In the genomic region with DNA sequence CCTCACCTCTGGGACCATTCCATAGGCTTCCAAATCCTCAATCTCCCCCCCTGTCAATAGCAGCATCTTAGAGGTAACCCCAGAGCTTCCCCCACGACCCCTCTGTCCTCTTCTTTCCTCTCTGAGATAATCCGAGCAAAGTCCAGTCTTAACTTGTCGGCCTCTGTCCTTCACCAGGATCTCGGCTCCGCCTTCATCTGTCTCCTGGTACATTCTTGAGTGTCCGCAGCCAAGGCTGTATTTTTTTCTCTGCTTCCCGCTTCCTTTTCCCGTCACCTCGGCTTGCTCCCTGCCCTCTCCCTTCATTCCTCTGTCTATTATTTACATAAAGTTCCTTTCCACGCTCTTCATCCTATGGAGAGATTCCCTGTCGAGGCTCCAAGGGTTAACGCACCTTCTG, we compare ENCODE assay signal across 23 cellular contexts.
DNase-seq lines count a peak whose midpoint lies in the region; ATAC-seq, FAIRE-seq and TF ChIP-seq lines count a peak whose summit lies in the region.
"Had no signal": no experiment of that assay in that cellular context is flagged by ENCODE, and none has a peak within 500 bp of the region (broad histone marks: within the 10 kb centered on the region; RNA-seq: fewer than 3 reads in every experiment).

No MANE protein-coding gene starts in this region.

- no peak overlapping the region for H3K4me2 ChIP-seq in PC-3 (ENCODE audit: low read length)
- H3K4me2 ChIP-seq: A549, GM23338 had no signal

- H3K9me3 Mint-ChIP-seq in endodermal cell = peaks cover 6% of the 10 kb centered on the region
- H3K9me3 Mint-ChIP-seq: GM23338 had no signal

- no peak overlapping the region for H2AFZ ChIP-seq in PC-3 (ENCODE audit: low read length)
- H2AFZ ChIP-seq: GM23338 had no signal

- BruUV-seq in PC-3 (replicated peaks; lab: Mats Ljungman, UMichigan) = no TSS peak

- peak overlapping the region; percentile 15 for H3K4me3 Mint-ChIP-seq in endodermal cell
- H3K4me3 Mint-ChIP-seq: CD4-positive, alpha-beta T cell; GM23338; HFFc6; IgD-negative memory B cell had no signal

- H3K9me2 ChIP-seq in PC-3 (replicated peaks; ENCODE audit: low read length) = no peaks in the 10 kb centered on the region

- no peak for TF ChIP-seq CTCF in endodermal cell (conservative IDR thresholded peaks at IDR 0.05)
- no peak for TF ChIP-seq CTCF in PC-3 (conservative IDR thresholded peaks at IDR 0.05; ENCODE audit: low read depth, low read length)

- no peaks in the 10 kb centered on the region for H3F3A ChIP-seq in PC-3 (ENCODE audit: low read length, unreplicated experiment)

- no peak for DNase-seq in right cardiac atrium
- DNase-seq in left ventricle myocardium superior = no peak
- DNase-seq in endodermal cell = peak; percentile 43
- DNase-seq in mucosa of gallbladder (ENCODE audit: low spot score) = peak; percentile 53
- no peak for DNase-seq in PC-3
- DNase-seq in urothelium cell line (ENCODE audit: low spot score) = no peak
- DNase-seq: AML-193; Calu3; CD4-positive, alpha-beta T cell; DMS79 treated with DMSO at 0.1 percent for 48 hours; GF-D8; H7; HFFc6; KBM-7 had no signal

- H3K4me3 ChIP-seq in right cardiac atrium (ENCODE audit: low read length) = no peak overlapping the region
- no peak overlapping the region for H3K4me3 ChIP-seq in endodermal cell (ENCODE audit: low read length)
- no peak overlapping the region for H3K4me3 ChIP-seq in PC-3 (ENCODE audit: low read length)
- H3K4me3 ChIP-seq: A549, GM23338 had no signal

- H3K4me1 ChIP-seq in right cardiac atrium (ENCODE audit: control insufficient read depth, insufficient read depth, low read length) (no peaks in the 10 kb centered on the region), endodermal cell (ENCODE audit: control insufficient read depth, insufficient read depth, low read length) (no peaks in the 10 kb centered on the region), PC-3 (ENCODE audit: insufficient read depth, low read length) (no peaks in the 10 kb centered on the region)
- H3K4me1 ChIP-seq: A549 had no signal

- H3K4me1 Mint-ChIP-seq in endodermal cell = peaks cover 9% of the 10 kb centered on the region
- H3K4me1 Mint-ChIP-seq: GM23338, IgD-negative memory B cell had no signal

- H3K9me3 ChIP-seq in right cardiac atrium (ENCODE audit: control insufficient read depth, low read length) (no peaks in the 10 kb centered on the region), endodermal cell (ENCODE audit: control insufficient read depth, low read length) (peaks cover 6% of the 10 kb centered on the region), PC-3 (ENCODE audit: low read length) (no peaks in the 10 kb centered on the region)
- H3K9me3 ChIP-seq: A549 had no signal

- H3K27ac ChIP-seq in right cardiac atrium (ENCODE audit: low read length) (no peak overlapping the region), endodermal cell (ENCODE audit: low read depth, low read length) (no peak overlapping the region), PC-3 (ENCODE audit: low read length) (no peak overlapping the region)
- H3K27ac ChIP-seq: 22Rv1, A549, C4-2B had no signal

- POLR2A ChIA-PET in PC-3 (lab: Charles Lee; ENCODE audit: unreplicated experiment) = no interaction called here

- peaks cover 3% of the 10 kb centered on the region for H3K27me3 Mint-ChIP-seq in endodermal cell (ENCODE audit: insufficient read depth)

- H3K36me3 Mint-ChIP-seq in endodermal cell (ENCODE audit: low read depth) = no peaks in the 10 kb centered on the region
- H3K36me3 Mint-ChIP-seq: IgD-negative memory B cell had no signal

- peak; percentile 36 to 54 for ATAC-seq in right cardiac atrium
- ATAC-seq in left ventricle myocardium superior = no peak
- no peak for ATAC-seq in PC-3
- no peak for ATAC-seq in HG03439 (IDR thresholded peaks at IDR 0.05; ENCODE audit: unreplicated experiment)
- ATAC-seq: A549, GM23338, HCT116, HepG2 had no signal

- no peak overlapping the region for H3K9ac ChIP-seq in endodermal cell (ENCODE audit: extremely low read depth, low read length, poor library complexity, severe bottlenecking)
- H3K9ac ChIP-seq in PC-3 (ENCODE audit: low read length) = no peak overlapping the region

- no peaks in the 10 kb centered on the region for H4K20me1 ChIP-seq in PC-3 (ENCODE audit: low read length)

- no peaks in the 10 kb centered on the region for H3K79me2 ChIP-seq in PC-3 (ENCODE audit: low read length)

- H3K36me3 ChIP-seq in endodermal cell (ENCODE audit: control insufficient read depth, insufficient read depth, low read length) (no peaks in the 10 kb centered on the region), PC-3 (ENCODE audit: low read depth, low read length) (no peaks in the 10 kb centered on the region)

- H3K27ac Mint-ChIP-seq in endodermal cell = peak overlapping the region; percentile 95
- H3K27ac Mint-ChIP-seq: CD4-positive, alpha-beta T cell; GM23338; HFFc6; IgD-negative memory B cell had no signal

- FAIRE-seq in urothelium cell line (lab: Jason Lieb, UNC) = no peak
- FAIRE-seq: A549, GM19239, HepG2 had no signal

- CTCF ChIA-PET in PC-3 (lab: Charles Lee) = no interaction called here

- no peaks in the 10 kb centered on the region for H3K27me3 ChIP-seq in right cardiac atrium (ENCODE audit: control insufficient read depth, insufficient read depth)
- H3K27me3 ChIP-seq in endodermal cell (ENCODE audit: control insufficient read depth, insufficient read depth, low read length, poor library complexity, severe bottlenecking) = no peaks in the 10 kb centered on the region
- no peaks in the 10 kb centered on the region; the same call in 1 of the 2 replicates for H3K27me3 ChIP-seq in PC-3 (ENCODE audit: low read length)

- intact Hi-C loops in right cardiac atrium (cut with DNase I) (no loop called here), left ventricle myocardium superior (cut with micrococcal nuclease) (no loop called here), PC-3 (cut with micrococcal nuclease) (no loop called here)

- WGBS in right cardiac atrium = 39% methylated on average over 12 of the region's 12 CpGs
- WGBS in endodermal cell (ENCODE audit: insufficient coverage in 1 of 2, insufficient read length in 1 of 2), 2 experiments = 90% methylated on average over 12 of the region's 12 CpGs

Comparison
In these comparisons a context has a peak if more than half of its experiments do, and no peak if none do; other contexts are left out.
1. ATAC-seq: peak in right cardiac atrium (2 of 2); none in left ventricle myocardium superior (single experiment), PC-3 (single experiment) and HG03439 (single experiment).
2. DNase-seq: peak in endodermal cell (single experiment) and mucosa of gallbladder (single experiment); none in right cardiac atrium (0 of 3), left ventricle myocardium superior (single experiment), PC-3 (single experiment) and urothelium cell line (single experiment).